In genomic region chr17:74601944-74602572, GRCh38 we compare ENCODE assay signal across 8 cellular contexts. TPM values are rescaled to one million over a fixed set of nuclear protein-coding genes. Genes with fewer than 3 reads are reported as not detected.
DNase-seq lines count a peak whose midpoint lies in the region; ATAC-seq and TF ChIP-seq lines count a peak whose summit lies in the region.

No MANE protein-coding gene starts in this region.

- peak in 1 of 8 donors; percentile 45 for ATAC-seq in heart right ventricle
- no peak for ATAC-seq in Right ventricle myocardium inferior
- no peak for ATAC-seq in HG03442 (IDR thresholded peaks at IDR 0.05; ENCODE audit: unreplicated experiment)

- no peak overlapping the region for H3K27ac Mint-ChIP-seq in activated CD4-positive, alpha-beta T cell treated with anti-CD3 and anti-CD28 coated beads, Interleukin-2, amount 10 ng/mL, durations not matched to agents 7 days and 5 days

- H4K20me1 ChIP-seq in hepatocyte (ENCODE audit: insufficient read depth, poor library complexity, severe bottlenecking), result no peaks in the 10 kb centered on the region

- peaks cover 0 to 67% (median 3%) of the 10 kb centered on the region in 9 donors for H3K4me1 ChIP-seq in heart right ventricle
- H3K4me1 ChIP-seq in hepatocyte (ENCODE audit: insufficient read depth), result peaks cover 3% of the 10 kb centered on the region

- peaks cover 42% of the 10 kb centered on the region for H3K4me1 Mint-ChIP-seq in activated CD4-positive, alpha-beta T cell treated with anti-CD3 and anti-CD28 coated beads, Interleukin-2, amount 10 ng/mL, durations not matched to agents 7 days and 5 days

- H3K4me3 Mint-ChIP-seq in activated CD4-positive, alpha-beta T cell treated with anti-CD3 and anti-CD28 coated beads, Interleukin-2, amount 10 ng/mL, durations not matched to agents 7 days and 5 days, result no peak overlapping the region

- no peaks in the 10 kb centered on the region for H3K9me2 ChIP-seq in hepatocyte (replicated peaks; ENCODE audit: insufficient read depth)

- DNase-seq in heart right ventricle (peak in 1 of 2 donors; percentile 32), Right ventricle myocardium inferior (ENCODE audit: missing footprints) (no peak), hepatocyte (ENCODE audit: low spot score) (peak; percentile 61), foreskin melanocyte (no peak)
- DNase-seq in activated CD4-positive, alpha-beta T cell treated with anti-CD3 and anti-CD28 coated beads, Interleukin-2, amount 10 ng/mL, durations not matched to agents 7 days and 5 days, result peak; percentile 51
- DNase-seq in stimulated activated CD8-positive, alpha-beta memory T cell treated with anti-CD3 and anti-CD28 coated beads, Interleukin-4, amount 100 ng/mL, for 48 hours, result peak; percentile 60

- H3K36me3 Mint-ChIP-seq in activated CD4-positive, alpha-beta T cell treated with anti-CD3 and anti-CD28 coated beads, Interleukin-2, amount 10 ng/mL, durations not matched to agents 7 days and 5 days (ENCODE audit: low read depth), result no peaks in the 10 kb centered on the region

- H3K4me3 ChIP-seq in heart right ventricle (no peak overlapping the region), hepatocyte (no peak overlapping the region)

- H2AFZ ChIP-seq in hepatocyte, result no peak overlapping the region

- peaks cover 0 to 43% (median 27%) of the 10 kb centered on the region in 7 donors for H3K27me3 ChIP-seq in heart right ventricle
- no peaks in the 10 kb centered on the region for H3K27me3 ChIP-seq in hepatocyte

- TF ChIP-seq CTCF in heart right ventricle (IDR thresholded peaks at IDR 0.05) (peak in 8 of 9 donors; percentile 21 to 75 (median 60)), LNCAP (IDR thresholded peaks at IDR 0.05) (peak; percentile 75), hepatocyte (IDR thresholded peaks at IDR 0.05; ENCODE audit: poor library complexity) (peak; percentile 70)

- H3K4me2 ChIP-seq in hepatocyte, result no peak overlapping the region

- H3K9me3 Mint-ChIP-seq in activated CD4-positive, alpha-beta T cell treated with anti-CD3 and anti-CD28 coated beads, Interleukin-2, amount 10 ng/mL, durations not matched to agents 7 days and 5 days, result no peaks in the 10 kb centered on the region

- H3K9me3 ChIP-seq in heart right ventricle (no peaks in the 10 kb centered on the region), hepatocyte (ENCODE audit: low read depth) (no peaks in the 10 kb centered on the region)

- H3K79me2 ChIP-seq in hepatocyte, result no peaks in the 10 kb centered on the region

- no peak overlapping the region for H3K27ac ChIP-seq in heart right ventricle
- no peak overlapping the region for H3K27ac ChIP-seq in hepatocyte

- peaks cover 16% of the 10 kb centered on the region for H3K27me3 Mint-ChIP-seq in activated CD4-positive, alpha-beta T cell treated with anti-CD3 and anti-CD28 coated beads, Interleukin-2, amount 10 ng/mL, durations not matched to agents 7 days and 5 days

- intact Hi-C loops in heart right ventricle (cut with DNase I), result loop anchor here in 1 of 10 donors (10.0 kb wide), 1 partner anchor 227 kb away; no protein-coding TSS in a partner anchor
- intact Hi-C loops in Right ventricle myocardium inferior (cut with DNase I), result loop anchor here (10.0 kb wide), 1 partner anchor 227 kb away; no protein-coding TSS in a partner anchor

- CTCF ChIA-PET in activated CD4-positive, alpha-beta T cell treated with anti-CD3 and anti-CD28 coated beads, Interleukin-2, amount 10 ng/mL, durations not matched to agents 7 days and 5 days (lab: Charles Lee), result interaction anchor here (1.0 to 1.6 kb wide), 4 partner anchors 9 to 134 kb away, joined by 3 to 5 read pairs (median 4); no protein-coding TSS in a partner anchor

- H3K36me3 ChIP-seq in heart right ventricle (no peaks in the 10 kb centered on the region), hepatocyte (replicated peaks; ENCODE audit: insufficient read depth, low read depth) (no peaks in the 10 kb centered on the region)

- 46 to 52% methylated on average over 12 of the region's 12 CpGs for WGBS in heart right ventricle, 2 donors
- WGBS in hepatocyte (ENCODE audit: low lambda C conversion rate, missing lambda C conversion rate), result 50% methylated on average over 12 of the region's 12 CpGs

- POLR2A ChIA-PET in activated CD4-positive, alpha-beta T cell treated with anti-CD3 and anti-CD28 coated beads, Interleukin-2, amount 10 ng/mL, durations not matched to agents 7 days and 5 days (lab: Charles Lee), result no interaction called here

RNA-seq across cellular contexts. Expression of gene CD300LD, which starts 10.0 kb away (rescaled TPM):
- total RNA-seq in heart right ventricle (not detected), Right ventricle myocardium inferior (not detected), hepatocyte (not detected in 2 replicates)
- polyA plus RNA-seq in heart right ventricle (not detected), hepatocyte (not detected in 2 replicates)
- total RNA-seq in activated CD4-positive, alpha-beta T cell treated with anti-CD3 and anti-CD28 coated beads, Interleukin-2, amount 10 ng/mL, durations not matched to agents 7 days and 5 days, result under 1 TPM in 1 of 2 experiments, not detected in 1; 0.15 TPM

RNA-seq across cellular contexts. Expression of gene CD300E, which starts 21.5 kb away (rescaled TPM):
- total RNA-seq in heart right ventricle, result 1 to 10 TPM in 1 of 10 donors, under 1 TPM in 9; 0.20 to 4.9 (median 0.35) TPM
- under 1 TPM; 0.07 to 0.91 TPM for polyA plus RNA-seq in heart right ventricle
- total RNA-seq in Right ventricle myocardium inferior, result 0.46 TPM
- total RNA-seq in activated CD4-positive, alpha-beta T cell treated with anti-CD3 and anti-CD28 coated beads, Interleukin-2, amount 10 ng/mL, durations not matched to agents 7 days and 5 days, result not detected
- 0.03 TPM in 1 of 2 replicates, not detected in the other for total RNA-seq in hepatocyte
- 0.37 TPM in 1 of 2 replicates, not detected in the other for polyA plus RNA-seq in hepatocyte

RNA-seq across cellular contexts. Expression of gene CD300H, which starts 34.7 kb away (rescaled TPM):
- total RNA-seq in heart right ventricle (under 1 TPM in 2 of 10 donors, not detected in 8; 0.49 to 0.97 TPM), Right ventricle myocardium inferior (not detected), hepatocyte (0.67 TPM in 1 of 2 replicates, not detected in the other)
- polyA plus RNA-seq in heart right ventricle (not detected), hepatocyte (0.28 TPM in 1 of 2 replicates, not detected in the other)
- not detected for total RNA-seq in activated CD4-positive, alpha-beta T cell treated with anti-CD3 and anti-CD28 coated beads, Interleukin-2, amount 10 ng/mL, durations not matched to agents 7 days and 5 days

RNA-seq across cellular contexts. Expression of gene CD300C, which starts 56.1 kb away (rescaled TPM):
- total RNA-seq in heart right ventricle (1 to 10 TPM in 1 of 10 donors, under 1 TPM in 9; 0.21 to 3.2 (median 0.55) TPM), Right ventricle myocardium inferior (1.2 TPM), hepatocyte (0.43 TPM in 1 of 2 replicates, not detected in the other)
- polyA plus RNA-seq in heart right ventricle (under 1 TPM; 0.22 to 0.65 TPM), hepatocyte (0.47 and 0.96 TPM in 2 replicates)
- total RNA-seq in activated CD4-positive, alpha-beta T cell treated with anti-CD3 and anti-CD28 coated beads, Interleukin-2, amount 10 ng/mL, durations not matched to agents 7 days and 5 days, result under 1 TPM; 0.52 to 0.57 TPM

Comparison
In these comparisons a context has a peak if more than half of its experiments do, and no peak if none do; other contexts are left out.
1. DNase-seq: peak in activated CD4-positive, alpha-beta T cell treated with anti-CD3 and anti-CD28 coated beads, Interleukin-2, amount 10 ng/mL, durations not matched to agents 7 days and 5 days (single experiment), hepatocyte (single experiment) and stimulated activated CD8-positive, alpha-beta memory T cell treated with anti-CD3 and anti-CD28 coated beads, Interleukin-4, amount 100 ng/mL, for 48 hours (single experiment); none in Right ventricle myocardium inferior (single experiment) and foreskin melanocyte (single experiment).
2. Peak in every context shown above with its lines, with median percentiles within 50 percentile points of each other: CTCF ChIP-seq.